ENCODE assay signal across 1 cellular context in the genomic region with DNA sequence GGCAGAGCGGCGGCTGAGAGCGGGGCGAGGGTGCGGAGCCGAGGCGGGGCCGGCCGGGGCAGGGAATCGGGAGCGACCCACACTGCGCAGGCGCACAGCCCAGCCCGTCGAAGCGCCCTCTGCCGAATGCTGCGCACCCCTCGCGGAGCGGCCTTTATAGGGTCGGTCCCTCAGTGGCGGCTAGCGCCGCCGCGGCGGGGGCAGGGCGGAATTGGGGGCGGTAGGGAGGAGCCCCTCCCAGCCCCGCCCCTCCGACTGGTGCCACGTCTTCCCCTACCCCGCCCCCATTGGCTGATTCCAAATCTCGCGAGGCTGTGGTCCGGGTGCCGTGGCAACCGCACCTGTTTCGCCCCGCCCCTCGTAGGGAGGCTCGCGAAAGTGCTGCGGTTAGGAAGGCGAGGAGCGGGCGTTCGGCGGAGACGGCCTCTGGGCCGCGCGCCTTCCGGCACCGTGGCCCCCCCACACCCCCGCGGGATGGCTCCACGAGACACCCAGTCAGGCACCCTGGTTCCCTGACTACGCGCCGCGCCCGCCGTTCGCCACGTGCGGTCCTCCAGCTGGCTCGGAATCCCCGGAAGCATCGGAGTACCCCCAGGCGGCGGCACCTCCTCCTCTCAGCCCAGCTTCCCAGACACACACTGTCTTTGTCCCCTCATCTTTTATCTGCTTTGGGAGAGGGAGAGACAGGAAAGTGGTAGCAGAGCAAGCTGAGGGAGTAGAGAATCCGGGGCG.
A peak's percentile ranks its signal among the peaks of the same experiment; 100 is the strongest.
TF ChIP-seq lines count a peak whose summit lies in the region.

EHD1 (minus strand) TSS at position 128 of the 732 bp plus-strand sequence. CDS start 157 bp downstream, outside the sequence.

TF ChIP-seq in HepG2, 621 proteins besides CTCF, POLR2A, EP300 and RAD21 (continued from another document):
- TF ChIP-seq THAP9 (CRISPR knock-in tag; IDR thresholded peaks at IDR 0.05; ENCODE audit: borderline replicate concordance) (peak; percentile 29; the same call in 1 of the 2 replicates), RELA (CRISPR knock-in tag; IDR thresholded peaks at IDR 0.05) (no peak), ZNF800 (CRISPR knock-in tag; IDR thresholded peaks at IDR 0.05) (0 out of 2 replicates have a peak, but pooled peaks have one; percentile 9), ZMYM4 (CRISPR knock-in tag; IDR thresholded peaks at IDR 0.05) (peak; percentile 64; the same call in 1 of the 2 replicates), ZNF329 (CRISPR knock-in tag; IDR thresholded peaks at IDR 0.05; ENCODE audit: low read depth) (peak; percentile 84), ZNF556 (CRISPR knock-in tag; IDR thresholded peaks at IDR 0.05; ENCODE audit: borderline replicate concordance) (peak; percentile 63), ATM (IDR thresholded peaks at IDR 0.05; ENCODE audit: borderline replicate concordance) (no peak)
